In the genomic region with DNA sequence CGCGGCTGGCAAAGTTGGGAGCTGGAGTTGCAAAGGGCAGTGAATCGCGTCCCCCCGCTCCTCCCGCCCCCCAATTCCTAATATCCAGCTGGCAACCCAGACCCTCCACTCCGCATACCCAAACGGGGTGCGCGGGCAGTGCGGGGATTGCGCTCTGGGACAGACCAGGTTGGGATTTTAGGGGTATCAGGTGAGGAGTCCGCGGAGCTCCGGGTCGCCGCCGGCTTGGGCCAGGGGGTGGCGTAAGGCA, we compare ENCODE assay signal across 1 cellular context.
TF ChIP-seq lines count a peak whose summit lies in the region.

No MANE protein-coding gene starts in this region.

TF ChIP-seq in WTC11, 78 proteins besides CTCF, POLR2A, EP300 and RAD21 (continued from another document):
- TF ChIP-seq, protein P1, sequence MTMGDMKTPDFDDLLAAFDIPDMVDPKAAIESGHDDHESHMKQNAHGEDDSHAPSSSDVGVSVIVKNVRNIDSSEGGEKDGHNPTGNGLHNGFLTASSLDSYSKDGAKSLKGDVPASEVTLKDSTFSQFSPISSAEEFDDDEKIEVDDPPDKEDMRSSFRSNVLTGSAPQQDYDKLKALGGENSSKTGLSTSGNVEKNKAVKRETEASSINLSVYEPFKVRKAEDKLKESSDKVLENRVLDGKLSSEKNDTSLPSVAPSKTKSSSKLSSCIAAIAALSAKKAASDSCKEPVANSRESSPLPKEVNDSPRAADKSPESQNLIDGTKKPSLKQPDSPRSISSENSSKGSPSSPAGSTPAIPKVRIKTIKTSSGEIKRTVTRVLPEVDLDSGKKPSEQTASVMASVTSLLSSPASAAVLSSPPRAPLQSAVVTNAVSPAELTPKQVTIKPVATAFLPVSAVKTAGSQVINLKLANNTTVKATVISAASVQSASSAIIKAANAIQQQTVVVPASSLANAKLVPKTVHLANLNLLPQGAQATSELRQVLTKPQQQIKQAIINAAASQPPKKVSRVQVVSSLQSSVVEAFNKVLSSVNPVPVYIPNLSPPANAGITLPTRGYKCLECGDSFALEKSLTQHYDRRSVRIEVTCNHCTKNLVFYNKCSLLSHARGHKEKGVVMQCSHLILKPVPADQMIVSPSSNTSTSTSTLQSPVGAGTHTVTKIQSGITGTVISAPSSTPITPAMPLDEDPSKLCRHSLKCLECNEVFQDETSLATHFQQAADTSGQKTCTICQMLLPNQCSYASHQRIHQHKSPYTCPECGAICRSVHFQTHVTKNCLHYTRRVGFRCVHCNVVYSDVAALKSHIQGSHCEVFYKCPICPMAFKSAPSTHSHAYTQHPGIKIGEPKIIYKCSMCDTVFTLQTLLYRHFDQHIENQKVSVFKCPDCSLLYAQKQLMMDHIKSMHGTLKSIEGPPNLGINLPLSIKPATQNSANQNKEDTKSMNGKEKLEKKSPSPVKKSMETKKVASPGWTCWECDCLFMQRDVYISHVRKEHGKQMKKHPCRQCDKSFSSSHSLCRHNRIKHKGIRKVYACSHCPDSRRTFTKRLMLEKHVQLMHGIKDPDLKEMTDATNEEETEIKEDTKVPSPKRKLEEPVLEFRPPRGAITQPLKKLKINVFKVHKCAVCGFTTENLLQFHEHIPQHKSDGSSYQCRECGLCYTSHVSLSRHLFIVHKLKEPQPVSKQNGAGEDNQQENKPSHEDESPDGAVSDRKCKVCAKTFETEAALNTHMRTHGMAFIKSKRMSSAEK (CRISPR knock-in tag; IDR thresholded peaks at IDR 0.05; ENCODE audit: borderline replicate concordance): no peak
- TF ChIP-seq, protein P2, sequence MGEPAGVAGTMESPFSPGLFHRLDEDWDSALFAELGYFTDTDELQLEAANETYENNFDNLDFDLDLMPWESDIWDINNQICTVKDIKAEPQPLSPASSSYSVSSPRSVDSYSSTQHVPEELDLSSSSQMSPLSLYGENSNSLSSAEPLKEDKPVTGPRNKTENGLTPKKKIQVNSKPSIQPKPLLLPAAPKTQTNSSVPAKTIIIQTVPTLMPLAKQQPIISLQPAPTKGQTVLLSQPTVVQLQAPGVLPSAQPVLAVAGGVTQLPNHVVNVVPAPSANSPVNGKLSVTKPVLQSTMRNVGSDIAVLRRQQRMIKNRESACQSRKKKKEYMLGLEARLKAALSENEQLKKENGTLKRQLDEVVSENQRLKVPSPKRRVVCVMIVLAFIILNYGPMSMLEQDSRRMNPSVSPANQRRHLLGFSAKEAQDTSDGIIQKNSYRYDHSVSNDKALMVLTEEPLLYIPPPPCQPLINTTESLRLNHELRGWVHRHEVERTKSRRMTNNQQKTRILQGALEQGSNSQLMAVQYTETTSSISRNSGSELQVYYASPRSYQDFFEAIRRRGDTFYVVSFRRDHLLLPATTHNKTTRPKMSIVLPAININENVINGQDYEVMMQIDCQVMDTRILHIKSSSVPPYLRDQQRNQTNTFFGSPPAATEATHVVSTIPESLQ (CRISPR knock-in tag; IDR thresholded peaks at IDR 0.05): no peak
- TF ChIP-seq KAT7 (CRISPR knock-in tag; IDR thresholded peaks at IDR 0.05; ENCODE audit: borderline replicate concordance) (no peak), SMAD3 (CRISPR knock-in tag; IDR thresholded peaks at IDR 0.05; ENCODE audit: borderline replicate concordance) (no peak), GTF2I (CRISPR knock-in tag; conservative IDR thresholded peaks at IDR 0.05) (no peak), ATF1 (CRISPR knock-in tag; IDR thresholded peaks at IDR 0.05) (no peak), TEAD4 (CRISPR knock-in tag; IDR thresholded peaks at IDR 0.05) (no peak)
- TF ChIP-seq, protein P3, sequence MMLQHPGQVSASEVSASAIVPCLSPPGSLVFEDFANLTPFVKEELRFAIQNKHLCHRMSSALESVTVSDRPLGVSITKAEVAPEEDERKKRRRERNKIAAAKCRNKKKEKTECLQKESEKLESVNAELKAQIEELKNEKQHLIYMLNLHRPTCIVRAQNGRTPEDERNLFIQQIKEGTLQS (CRISPR knock-in tag; conservative IDR thresholded peaks at IDR 0.05): no peak
- TF ChIP-seq, protein P4, sequence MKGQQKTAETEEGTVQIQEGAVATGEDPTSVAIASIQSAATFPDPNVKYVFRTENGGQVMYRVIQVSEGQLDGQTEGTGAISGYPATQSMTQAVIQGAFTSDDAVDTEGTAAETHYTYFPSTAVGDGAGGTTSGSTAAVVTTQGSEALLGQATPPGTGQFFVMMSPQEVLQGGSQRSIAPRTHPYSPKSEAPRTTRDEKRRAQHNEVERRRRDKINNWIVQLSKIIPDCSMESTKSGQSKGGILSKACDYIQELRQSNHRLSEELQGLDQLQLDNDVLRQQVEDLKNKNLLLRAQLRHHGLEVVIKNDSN (CRISPR knock-in tag; IDR thresholded peaks at IDR 0.05): no peak
